Comparison of ENCODE assay signal across 1 cellular context in genomic region chr7:42639930-42640329, GRCh38.
TF ChIP-seq lines count a peak whose summit lies in the region.

No MANE protein-coding gene starts in this region.

TF ChIP-seq in GM23338, 12 proteins besides CTCF, POLR2A, EP300 and RAD21 (continued from another document):
- TF ChIP-seq, protein P1, sequence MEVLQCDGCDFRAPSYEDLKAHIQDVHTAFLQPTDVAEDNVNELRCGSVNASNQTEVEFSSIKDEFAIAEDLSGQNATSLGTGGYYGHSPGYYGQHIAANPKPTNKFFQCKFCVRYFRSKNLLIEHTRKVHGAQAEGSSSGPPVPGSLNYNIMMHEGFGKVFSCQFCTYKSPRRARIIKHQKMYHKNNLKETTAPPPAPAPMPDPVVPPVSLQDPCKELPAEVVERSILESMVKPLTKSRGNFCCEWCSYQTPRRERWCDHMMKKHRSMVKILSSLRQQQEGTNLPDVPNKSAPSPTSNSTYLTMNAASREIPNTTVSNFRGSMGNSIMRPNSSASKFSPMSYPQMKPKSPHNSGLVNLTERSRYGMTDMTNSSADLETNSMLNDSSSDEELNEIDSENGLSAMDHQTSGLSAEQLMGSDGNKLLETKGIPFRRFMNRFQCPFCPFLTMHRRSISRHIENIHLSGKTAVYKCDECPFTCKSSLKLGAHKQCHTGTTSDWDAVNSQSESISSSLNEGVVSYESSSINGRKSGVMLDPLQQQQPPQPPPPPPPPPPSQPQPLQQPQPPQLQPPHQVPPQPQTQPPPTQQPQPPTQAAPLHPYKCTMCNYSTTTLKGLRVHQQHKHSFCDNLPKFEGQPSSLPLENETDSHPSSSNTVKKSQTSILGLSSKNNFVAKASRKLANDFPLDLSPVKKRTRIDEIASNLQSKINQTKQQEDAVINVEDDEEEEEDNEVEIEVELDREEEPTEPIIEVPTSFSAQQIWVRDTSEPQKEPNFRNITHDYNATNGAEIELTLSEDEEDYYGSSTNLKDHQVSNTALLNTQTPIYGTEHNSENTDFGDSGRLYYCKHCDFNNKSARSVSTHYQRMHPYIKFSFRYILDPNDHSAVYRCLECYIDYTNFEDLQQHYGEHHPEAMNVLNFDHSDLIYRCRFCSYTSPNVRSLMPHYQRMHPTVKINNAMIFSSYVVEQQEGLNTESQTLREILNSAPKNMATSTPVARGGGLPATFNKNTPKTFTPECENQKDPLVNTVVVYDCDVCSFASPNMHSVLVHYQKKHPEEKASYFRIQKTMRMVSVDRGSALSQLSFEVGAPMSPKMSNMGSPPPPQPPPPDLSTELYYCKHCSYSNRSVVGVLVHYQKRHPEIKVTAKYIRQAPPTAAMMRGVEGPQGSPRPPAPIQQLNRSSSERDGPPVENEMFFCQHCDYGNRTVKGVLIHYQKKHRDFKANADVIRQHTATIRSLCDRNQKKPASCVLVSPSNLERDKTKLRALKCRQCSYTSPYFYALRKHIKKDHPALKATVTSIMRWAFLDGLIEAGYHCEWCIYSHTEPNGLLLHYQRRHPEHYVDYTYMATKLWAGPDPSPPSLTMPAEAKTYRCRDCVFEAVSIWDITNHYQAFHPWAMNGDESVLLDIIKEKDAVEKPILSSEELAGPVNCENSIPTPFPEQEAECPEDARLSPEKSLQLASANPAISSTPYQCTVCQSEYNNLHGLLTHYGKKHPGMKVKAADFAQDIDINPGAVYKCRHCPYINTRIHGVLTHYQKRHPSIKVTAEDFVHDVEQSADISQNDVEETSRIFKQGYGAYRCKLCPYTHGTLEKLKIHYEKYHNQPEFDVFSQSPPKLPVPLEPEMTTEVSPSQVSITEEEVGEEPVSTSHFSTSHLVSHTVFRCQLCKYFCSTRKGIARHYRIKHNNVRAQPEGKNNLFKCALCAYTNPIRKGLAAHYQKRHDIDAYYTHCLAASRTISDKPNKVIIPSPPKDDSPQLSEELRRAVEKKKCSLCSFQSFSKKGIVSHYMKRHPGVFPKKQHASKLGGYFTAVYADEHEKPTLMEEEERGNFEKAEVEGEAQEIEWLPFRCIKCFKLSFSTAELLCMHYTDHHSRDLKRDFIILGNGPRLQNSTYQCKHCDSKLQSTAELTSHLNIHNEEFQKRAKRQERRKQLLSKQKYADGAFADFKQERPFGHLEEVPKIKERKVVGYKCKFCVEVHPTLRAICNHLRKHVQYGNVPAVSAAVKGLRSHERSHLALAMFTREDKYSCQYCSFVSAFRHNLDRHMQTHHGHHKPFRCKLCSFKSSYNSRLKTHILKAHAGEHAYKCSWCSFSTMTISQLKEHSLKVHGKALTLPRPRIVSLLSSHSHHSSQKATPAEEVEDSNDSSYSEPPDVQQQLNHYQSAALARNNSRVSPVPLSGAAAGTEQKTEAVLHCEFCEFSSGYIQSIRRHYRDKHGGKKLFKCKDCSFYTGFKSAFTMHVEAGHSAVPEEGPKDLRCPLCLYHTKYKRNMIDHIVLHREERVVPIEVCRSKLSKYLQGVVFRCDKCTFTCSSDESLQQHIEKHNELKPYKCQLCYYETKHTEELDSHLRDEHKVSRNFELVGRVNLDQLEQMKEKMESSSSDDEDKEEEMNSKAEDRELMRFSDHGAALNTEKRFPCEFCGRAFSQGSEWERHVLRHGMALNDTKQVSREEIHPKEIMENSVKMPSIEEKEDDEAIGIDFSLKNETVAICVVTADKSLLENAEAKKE (CRISPR knock-in tag; IDR thresholded peaks at IDR 0.05): no peak
- no peak for TF ChIP-seq ZNF331 (CRISPR knock-in tag; IDR thresholded peaks at IDR 0.05; ENCODE audit: low read depth)
- TF ChIP-seq NANOG (IDR thresholded peaks at IDR 0.05; ENCODE audit: borderline replicate concordance): no peak
